ENCODE assay signal across 8 cellular contexts in the genomic region with DNA sequence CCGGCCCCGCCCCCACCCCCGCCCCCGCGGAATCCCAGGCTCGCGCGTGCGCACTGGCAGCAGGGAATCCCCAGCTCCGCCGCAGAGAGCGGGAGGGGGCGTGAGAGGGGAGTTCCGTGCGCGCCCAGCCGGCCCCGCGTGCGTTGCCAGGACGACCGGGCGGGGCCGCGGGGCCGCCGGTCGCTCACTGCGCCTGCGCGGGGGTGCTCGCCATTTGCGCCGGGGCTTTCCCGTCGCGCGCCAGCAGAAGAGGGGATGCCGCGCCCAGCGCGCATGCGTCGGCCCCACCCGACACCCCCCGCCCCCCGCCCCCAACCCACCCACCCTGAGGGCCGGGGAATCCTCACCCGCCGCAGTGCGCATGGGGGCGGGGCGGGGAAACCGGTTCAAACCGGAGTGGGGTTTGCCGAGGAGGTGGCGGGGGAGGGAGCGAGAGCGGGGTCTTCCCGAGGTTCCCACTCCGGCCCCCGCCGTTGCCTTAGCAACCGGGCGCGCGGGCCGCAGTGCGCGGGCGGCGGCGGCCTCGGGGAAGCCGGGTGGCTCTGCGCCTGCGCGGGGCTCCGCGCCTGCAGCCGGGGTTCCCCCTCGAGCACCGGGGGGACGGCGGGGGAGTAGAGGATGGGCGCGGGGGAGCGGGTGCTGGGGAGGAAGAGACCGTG. TPM values are rescaled to one million over a fixed set of nuclear protein-coding genes. Genes with fewer than 3 reads are reported as not detected.
A peak's percentile ranks its signal among the peaks of the same experiment; 100 is the strongest.
DNase-seq lines count a peak whose midpoint lies in the region; ATAC-seq and TF ChIP-seq lines count a peak whose summit lies in the region.

No MANE protein-coding gene starts in this region.

- H3K36me3 Mint-ChIP-seq in activated naive CD4-positive, alpha-beta T cell treated with anti-CD3 and anti-CD28 coated beads for 36 hours (ENCODE audit: low read depth), result peaks cover 3% of the 10 kb centered on the region
- no peaks in the 10 kb centered on the region for H3K36me3 Mint-ChIP-seq in osteocyte (ENCODE audit: unreplicated experiment)

- H3K9me3 Mint-ChIP-seq in activated naive CD4-positive, alpha-beta T cell treated with anti-CD3 and anti-CD28 coated beads for 36 hours, result no peaks in the 10 kb centered on the region
- no peaks in the 10 kb centered on the region for H3K9me3 Mint-ChIP-seq in osteocyte (ENCODE audit: unreplicated experiment)

- H3K4me1 ChIP-seq in testis, result peaks cover 44% of the 10 kb centered on the region

- CTCF ChIA-PET in activated naive CD4-positive, alpha-beta T cell treated with anti-CD3 and anti-CD28 coated beads for 36 hours (lab: Charles Lee), result interaction anchor here (0.7 to 4.0 kb wide), 7 partner anchors 10 to 168 kb away, joined by 3 to 38 read pairs (median 5); partner anchors contain the start of gene CCDC124

- WGBS in testis, 2 donors, result 0 to 17% methylated on average over 1 to 20 of the region's 89 CpGs

- H3K27ac Mint-ChIP-seq in activated naive CD4-positive, alpha-beta T cell treated with anti-CD3 and anti-CD28 coated beads for 36 hours, result no peak overlapping the region
- no peak overlapping the region for H3K27ac Mint-ChIP-seq in osteocyte (ENCODE audit: unreplicated experiment)

- H3K27me3 ChIP-seq in testis, result no peaks in the 10 kb centered on the region

- no peak for TF ChIP-seq CTCF in osteocyte (IDR thresholded peaks at IDR 0.05)
- TF ChIP-seq CTCF in testis (IDR thresholded peaks at IDR 0.05), result no peak

- peaks cover 49% of the 10 kb centered on the region for H3K4me1 Mint-ChIP-seq in activated naive CD4-positive, alpha-beta T cell treated with anti-CD3 and anti-CD28 coated beads for 36 hours (ENCODE audit: low read depth)
- H3K4me1 Mint-ChIP-seq in osteocyte (ENCODE audit: unreplicated experiment), result peaks cover 37% of the 10 kb centered on the region

- H3K4me3 ChIP-seq in SK-N-MC (peak overlapping the region; percentile 75), testis (peak overlapping the region; percentile 69 to 77)

- DNase-seq in GF-D8 (lab: John Stamatoyannopoulos, UW) (peak; percentile 80), NCI-H1092 treated with DMSO at 0.1 percent for 48 hours (lab: John Stamatoyannopoulos, UW) (peak; percentile 98), SK-N-MC (ENCODE audit: low read depth, low spot score) (no peak), globus pallidus (ENCODE audit: low spot score) (peak; percentile 90), osteocyte (ENCODE audit: extremely low spot score, unreplicated experiment) (peak; percentile 99), testis (peak; percentile 93)
- peak; percentile 94 for DNase-seq in activated naive CD4-positive, alpha-beta T cell treated with anti-CD3 and anti-CD28 coated beads for 36 hours

- H3K27ac ChIP-seq in SK-N-MC, result peak overlapping the region; percentile 77; the same call in 1 of the 2 replicates
- H3K27ac ChIP-seq in testis, result peak overlapping the region in 1 of 2 donors; percentile 77

- H3K36me3 ChIP-seq in SK-N-MC (ENCODE audit: insufficient read depth, low read length) (no peaks in the 10 kb centered on the region), testis (ENCODE audit: low read depth, missing control alignments) (no peaks in the 10 kb centered on the region)

- ATAC-seq in HG02588 (IDR thresholded peaks at IDR 0.05; ENCODE audit: unreplicated experiment), result peak; percentile 54

- no peak for TF ChIP-seq POLR2A in testis (IDR thresholded peaks at IDR 0.05)

- H3K4me3 Mint-ChIP-seq in activated naive CD4-positive, alpha-beta T cell treated with anti-CD3 and anti-CD28 coated beads for 36 hours, result peak overlapping the region; percentile 58
- peak overlapping the region; percentile 68 for H3K4me3 Mint-ChIP-seq in osteocyte (ENCODE audit: unreplicated experiment)

- intact Hi-C loops in activated naive CD4-positive, alpha-beta T cell treated with anti-CD3 and anti-CD28 coated beads for 36 hours (cut with micrococcal nuclease), result loop anchor here (1.0 to 5.0 kb wide), 6 partner anchors 53 to 244 kb away; partner anchors contain the start of genes MPV17L2 and PIK3R2
- intact Hi-C loops in testis (cut with DNase I; ENCODE audit: low total_unique reads), result no loop called here

- no peak overlapping the region for H3K9ac ChIP-seq in SK-N-MC (ENCODE audit: insufficient read length)

- H3K9me3 ChIP-seq in SK-N-MC (ENCODE audit: low read depth, low read length), result no peaks in the 10 kb centered on the region
- H3K9me3 ChIP-seq in testis, result no peaks in the 10 kb centered on the region

- peaks cover 35% of the 10 kb centered on the region for H3K27me3 Mint-ChIP-seq in activated naive CD4-positive, alpha-beta T cell treated with anti-CD3 and anti-CD28 coated beads for 36 hours (ENCODE audit: low read depth)
- H3K27me3 Mint-ChIP-seq in osteocyte (ENCODE audit: unreplicated experiment), result peaks cover 34% of the 10 kb centered on the region

RNA-seq across cellular contexts. Expression of gene CCDC124, which starts 15.1 kb away (rescaled TPM):
- 100 to 1,000 TPM; 107 to 118 TPM for total RNA-seq in activated naive CD4-positive, alpha-beta T cell treated with anti-CD3 and anti-CD28 coated beads for 36 hours
- total RNA-seq in osteocyte, result 81.9 and 84.9 TPM in 2 replicates
- 10 to 100 TPM; 51.5 to 69.5 TPM for total RNA-seq in testis
- polyA plus RNA-seq in testis (ENCODE audit: insufficient read depth, low read depth, low replicate concordance), result 75.0 TPM

RNA-seq across cellular contexts. Expression of gene KCNN1, which starts 19.0 kb away (rescaled TPM):
- under 1 TPM; 0.21 to 0.30 TPM for total RNA-seq in activated naive CD4-positive, alpha-beta T cell treated with anti-CD3 and anti-CD28 coated beads for 36 hours
- total RNA-seq in osteocyte (not detected in 2 replicates), testis (10 to 100 TPM; 10.3 to 15.9 TPM)
- 4.4 TPM for polyA plus RNA-seq in testis (ENCODE audit: insufficient read depth, low read depth, low replicate concordance)

Comparison
In these comparisons a context has a peak if more than half of its experiments do, and no peak if none do; other contexts are left out.
1. RNA of gene KCNN1, which starts 19.0 kb away (total RNA-seq): 10.3 to 15.9 TPM in testis; 0.21 to 0.30 TPM in activated naive CD4-positive, alpha-beta T cell treated with anti-CD3 and anti-CD28 coated beads for 36 hours and not detected in osteocyte; every median in the first group is over 4 times any median in the second.